16 cellular contexts compared by ENCODE assay signal in genomic region chr7:157712666-157713235, GRCh38.
DNase-seq lines count a peak whose midpoint lies in the region; ATAC-seq and TF ChIP-seq lines count a peak whose summit lies in the region.
"Had no signal": no experiment of that assay in that cellular context is flagged by ENCODE, and none has a peak within 500 bp of the region (broad histone marks: within the 10 kb centered on the region; RNA-seq: fewer than 3 reads in every experiment).

No MANE protein-coding gene starts in this region.

- BruUV-seq in MCF 10A (replicated peaks; lab: Mats Ljungman, UMichigan) = no TSS peak

- H3K27ac ChIP-seq in left ventricle myocardium inferior (replicated peaks) = no peak overlapping the region
- H3K27ac ChIP-seq in coronary artery = no peak overlapping the region
- H3K27ac ChIP-seq: PC-9, SJSA1 had no signal

- no peak overlapping the region for H3K4me3 Mint-ChIP-seq in MCF 10A (ENCODE audit: unreplicated experiment)
- H3K4me3 Mint-ChIP-seq: CD14-positive monocyte had no signal

- peaks cover 6% of the 10 kb centered on the region for H3K36me3 Mint-ChIP-seq in MCF 10A (ENCODE audit: insufficient read depth, unreplicated experiment)
- H3K36me3 Mint-ChIP-seq: CD14-positive monocyte had no signal

- no peaks in the 10 kb centered on the region for H3K36me3 ChIP-seq in left ventricle myocardium inferior
- H3K36me3 ChIP-seq: SJSA1 had no signal

- H3K27ac Mint-ChIP-seq in MCF 10A (ENCODE audit: low read depth, unreplicated experiment) = no peak overlapping the region

- H3K27me3 Mint-ChIP-seq in MCF 10A (ENCODE audit: insufficient read depth, unreplicated experiment) = peaks cover 9% of the 10 kb centered on the region

- H3K4me3 ChIP-seq in left ventricle myocardium inferior = no peak overlapping the region
- no peak overlapping the region for H3K4me3 ChIP-seq in coronary artery
- H3K4me3 ChIP-seq: PC-9, SJSA1 had no signal

- DNase-seq in cardiac septum (ENCODE audit: low spot score) (peak; percentile 60), left ventricle myocardium inferior (no peak), NOMO-1 treated with DMSO at 0.1 percent for 48 hours (lab: John Stamatoyannopoulos, UW; ENCODE audit: unreplicated experiment) (peak; percentile 13), coronary artery (ENCODE audit: low spot score) (peak; percentile 17), MCF 10A (ENCODE audit: unreplicated experiment) (no peak)
- DNase-seq: DMS 273 treated with DMSO at 0.1 percent for 48 hours, GF-D8, NCI-H1105, NCI-H187, NCI-H345, NCI-H526, PC-9 had no signal

- POLR2A ChIA-PET in MCF 10A (lab: Yijun Ruan, JAX) = no interaction called here

- H3K9me3 Mint-ChIP-seq in MCF 10A (ENCODE audit: unreplicated experiment) = peaks cover 14% of the 10 kb centered on the region

- no peaks in the 10 kb centered on the region for H3K4me1 ChIP-seq in left ventricle myocardium inferior
- H3K4me1 ChIP-seq: SJSA1 had no signal

- peaks cover 51% of the 10 kb centered on the region for H3K27me3 ChIP-seq in left ventricle myocardium inferior (ENCODE audit: low read depth)
- H3K27me3 ChIP-seq: SJSA1 had no signal

- no peaks in the 10 kb centered on the region for H3K4me1 Mint-ChIP-seq in MCF 10A (ENCODE audit: insufficient read depth, unreplicated experiment)
- H3K4me1 Mint-ChIP-seq: CD14-positive monocyte had no signal

- no peak for TF ChIP-seq CTCF in left ventricle myocardium inferior (IDR thresholded peaks at IDR 0.05; ENCODE audit: borderline replicate concordance)
- TF ChIP-seq CTCF in coronary artery (IDR thresholded peaks at IDR 0.05) = no peak
- no peak for TF ChIP-seq CTCF in MCF 10A (IDR thresholded peaks at IDR 0.05; ENCODE audit: unreplicated experiment)

- intact Hi-C loops in cardiac septum (cut with DNase I) = no loop called here
- intact Hi-C loops in left ventricle myocardium inferior (cut with micrococcal nuclease) = no loop called here
- intact Hi-C loops in MCF 10A (cut with micrococcal nuclease) = no loop called here

- no peaks in the 10 kb centered on the region for H3K9me3 ChIP-seq in left ventricle myocardium inferior (replicated peaks)

- ATAC-seq in HG03139 (IDR thresholded peaks at IDR 0.05; ENCODE audit: unreplicated experiment) = no peak
- no peak for ATAC-seq in GM21390 (IDR thresholded peaks at IDR 0.05; ENCODE audit: unreplicated experiment)

- CTCF ChIA-PET in MCF 10A (lab: Yijun Ruan, JAX) = no interaction called here

Comparison
In these comparisons a context has a peak if more than half of its experiments do, and no peak if none do; other contexts are left out.
1. DNase-seq: peak in cardiac septum (single experiment), NOMO-1 treated with DMSO at 0.1 percent for 48 hours (single experiment) and coronary artery (single experiment); none in left ventricle myocardium inferior (single experiment) and MCF 10A (single experiment).